In the genomic region with DNA sequence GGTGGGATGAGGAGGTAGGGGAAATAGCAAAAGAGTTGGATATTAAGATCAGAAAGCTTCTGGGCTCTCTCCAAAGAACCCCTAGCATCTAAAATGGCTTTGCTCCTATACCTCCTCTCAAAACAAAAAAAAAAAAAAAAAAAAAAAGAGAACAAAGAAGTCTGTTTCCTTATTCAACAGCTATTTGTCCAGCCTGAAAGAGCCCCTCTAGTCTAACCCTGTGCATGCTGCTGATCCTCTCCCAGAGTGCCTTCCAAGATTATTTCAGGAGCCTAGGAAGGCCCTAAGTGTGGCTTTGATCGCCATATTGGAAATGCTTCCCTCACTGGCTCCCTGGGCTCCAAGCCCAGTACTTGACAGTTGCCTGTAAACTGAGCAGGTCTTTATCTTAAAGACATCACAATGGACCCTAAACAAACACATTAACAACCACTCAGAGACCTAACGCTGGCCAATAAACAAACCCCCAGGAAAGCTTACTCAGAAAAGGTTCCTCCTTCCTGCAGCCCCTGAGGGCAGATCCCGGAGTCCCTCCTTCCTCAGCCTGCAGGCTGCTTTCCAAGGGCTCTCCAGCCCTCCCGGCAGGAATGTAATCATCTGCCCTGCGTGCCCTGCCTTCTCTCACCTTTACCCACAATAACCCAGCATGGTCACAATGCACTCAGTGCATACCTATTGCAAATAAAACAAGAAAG, we compare ENCODE assay signal across 15 cellular contexts. TPM values are rescaled to one million over a fixed set of nuclear protein-coding genes. Genes with fewer than 3 reads are reported as not detected.
DNase-seq lines count a peak whose midpoint lies in the region; ATAC-seq and TF ChIP-seq lines count a peak whose summit lies in the region.
"Had no signal": no experiment of that assay in that cellular context is flagged by ENCODE, and none has a peak within 500 bp of the region (broad histone marks: within the 10 kb centered on the region; RNA-seq: fewer than 3 reads in every experiment).

No MANE protein-coding gene starts in this region.

- H3K9ac ChIP-seq in PC-3 (ENCODE audit: low read length) = no peak overlapping the region

- no peaks in the 10 kb centered on the region for H3K27me3 ChIP-seq in PC-3 (ENCODE audit: low read length)
- peaks cover 3% of the 10 kb centered on the region for H3K27me3 ChIP-seq in CD4-positive, alpha-beta memory T cell (ENCODE audit: insufficient read depth, low read length)

- H3K4me1 ChIP-seq in PC-3 (ENCODE audit: insufficient read depth, low read length) = peaks cover 33% of the 10 kb centered on the region
- no peaks in the 10 kb centered on the region for H3K4me1 ChIP-seq in CD4-positive, alpha-beta memory T cell (ENCODE audit: insufficient read depth, low read length)

- H3K36me3 Mint-ChIP-seq in CD4-positive, alpha-beta memory T cell = no peaks in the 10 kb centered on the region

- H3K4me3 Mint-ChIP-seq in CD4-positive, alpha-beta memory T cell = no peak overlapping the region

- H3K9me2 ChIP-seq in PC-3 (replicated peaks; ENCODE audit: low read length) = no peaks in the 10 kb centered on the region

- no peaks in the 10 kb centered on the region for H3K9me3 ChIP-seq in PC-3 (ENCODE audit: low read length)
- H3K9me3 ChIP-seq in CD4-positive, alpha-beta memory T cell (ENCODE audit: control insufficient read depth in 1 of 2, low read length in 2 of 2) = no peaks in the 10 kb centered on the region

- peak overlapping the region; percentile 66 for H3K4me2 ChIP-seq in PC-3 (ENCODE audit: low read length)

- no peaks in the 10 kb centered on the region for H4K20me1 ChIP-seq in PC-3 (ENCODE audit: low read length)

- CTCF ChIA-PET in PC-3 (lab: Charles Lee) = interaction anchor here (1.3 kb wide), 1 partner anchor 59 kb away, joined by 3 read pairs; no protein-coding TSS in a partner anchor
- CTCF ChIA-PET in CD4-positive, alpha-beta memory T cell (lab: Charles Lee; ENCODE audit: partially characterized antibody) = no interaction called here

- ATAC-seq in PC-3 (peak; percentile 93), HG03175 (IDR thresholded peaks at IDR 0.05; ENCODE audit: unreplicated experiment) (no peak)
- ATAC-seq: esophagus mucosa had no signal

- no peaks in the 10 kb centered on the region for H3K79me2 ChIP-seq in PC-3 (ENCODE audit: low read length)

- BruUV-seq in PC-3 (replicated peaks; lab: Mats Ljungman, UMichigan) = no TSS peak

- H3K36me3 ChIP-seq in PC-3 (ENCODE audit: low read depth, low read length) = no peaks in the 10 kb centered on the region
- H3K36me3 ChIP-seq in CD4-positive, alpha-beta memory T cell (ENCODE audit: insufficient read depth, low read length) = no peaks in the 10 kb centered on the region
- H3K36me3 ChIP-seq: brain microvascular endothelial cell, WERI-Rb-1 had no signal

- no peak overlapping the region for H3K4me3 ChIP-seq in PC-3 (ENCODE audit: low read length)
- no peak overlapping the region for H3K4me3 ChIP-seq in CD4-positive, alpha-beta memory T cell (ENCODE audit: low read length in 2 of 2)

- peak; percentile 91 for DNase-seq in DMS79 treated with DMSO at 0.1 percent for 48 hours (lab: John Stamatoyannopoulos, UW)
- peak; percentile 95 for DNase-seq in LoVo (ENCODE audit: low spot score)
- peak; percentile 98 for DNase-seq in PC-3
- peak; percentile 52 for DNase-seq in left kidney (ENCODE audit: low read depth, low spot score)
- DNase-seq in DMS114 treated with DMSO at 0.1 percent for 48 hours (lab: John Stamatoyannopoulos, UW; ENCODE audit: unreplicated experiment) = no peak
- DNase-seq in NCI-H526 treated with DMSO at 0.1 percent for 48 hours (lab: John Stamatoyannopoulos, UW) = no peak
- DNase-seq in CD4-positive, alpha-beta memory T cell = no peak
- DNase-seq: activated T-cell treated with anti-CD3 and anti-CD28 coated beads, Interleukin-2, amount 50 U/mL, for 48 hours; brain microvascular endothelial cell; KBM-7; occipital lobe; stimulated activated CD4-positive, alpha-beta T cell treated with anti-CD3 and anti-CD28 coated beads, Interleukin-4, amount 100 ng/mL, for 1 hour; WERI-Rb-1 had no signal

- H3K4me1 Mint-ChIP-seq in CD4-positive, alpha-beta memory T cell = no peaks in the 10 kb centered on the region

- TF ChIP-seq CTCF in PC-3 (conservative IDR thresholded peaks at IDR 0.05; ENCODE audit: low read depth, low read length) = no peak

- H2AFZ ChIP-seq in PC-3 (ENCODE audit: low read length) = no peak overlapping the region

- peak overlapping the region; percentile 72 for H3K27ac ChIP-seq in PC-3 (ENCODE audit: low read length)
- no peak overlapping the region for H3K27ac ChIP-seq in CD4-positive, alpha-beta memory T cell (ENCODE audit: low read depth, low read length)
- H3K27ac ChIP-seq: brain microvascular endothelial cell, WERI-Rb-1 had no signal

- no peaks in the 10 kb centered on the region for H3K9me3 Mint-ChIP-seq in CD4-positive, alpha-beta memory T cell

- H3F3A ChIP-seq in PC-3 (ENCODE audit: low read length, unreplicated experiment) = peaks cover 5% of the 10 kb centered on the region

- H3K27me3 Mint-ChIP-seq in CD4-positive, alpha-beta memory T cell = peaks cover 16 to 24% of the 10 kb centered on the region in 2 donors

- intact Hi-C loops in PC-3 (cut with micrococcal nuclease) = loop anchor here (2.0 to 10.0 kb wide), 3 partner anchors 21 to 117 kb away; partner anchors contain the start of genes TMEM106C and VDR
- intact Hi-C loops in CD4-positive, alpha-beta memory T cell (cut with micrococcal nuclease) = no loop called here

- no peak overlapping the region for H3K27ac Mint-ChIP-seq in CD4-positive, alpha-beta memory T cell

- POLR2A ChIA-PET in PC-3 (lab: Charles Lee; ENCODE audit: unreplicated experiment) = no interaction called here
- POLR2A ChIA-PET in CD4-positive, alpha-beta memory T cell (lab: Charles Lee; ENCODE audit: partially characterized antibody) = no interaction called here

RNA-seq across cellular contexts. Expression of gene COL2A1, which starts 17.4 kb away (rescaled TPM):
- total RNA-seq in PC-3 (2014; rRNA removed) = 6.7 TPM in 2 replicates
- total RNA-seq in CD4-positive, alpha-beta memory T cell = not detected
- not detected for polyA plus RNA-seq in CD4-positive, alpha-beta memory T cell
- total RNA-seq: esophagus mucosa had no signal

RNA-seq across cellular contexts. Expression of gene TMEM106C, which starts 58.2 kb away (rescaled TPM):
- total RNA-seq in PC-3 (2014; rRNA removed) = 114 and 166 TPM in 2 replicates
- total RNA-seq in CD4-positive, alpha-beta memory T cell = 10 to 100 TPM; 42.5 to 42.7 TPM
- 10 to 100 TPM; 46.6 to 77.4 TPM for polyA plus RNA-seq in CD4-positive, alpha-beta memory T cell

Comparison
In these comparisons a context has a peak if more than half of its experiments do, and no peak if none do; other contexts are left out.
1. DNase-seq: peak in DMS79 treated with DMSO at 0.1 percent for 48 hours (single experiment), LoVo (single experiment), PC-3 (single experiment) and left kidney (single experiment); none in DMS114 treated with DMSO at 0.1 percent for 48 hours (single experiment), NCI-H526 treated with DMSO at 0.1 percent for 48 hours (single experiment) and CD4-positive, alpha-beta memory T cell (0 of 5).